7 cellular contexts compared by ENCODE assay signal in genomic region chr12:68676854-68677253, GRCh38. TPM values are rescaled to one million over a fixed set of nuclear protein-coding genes. Genes with fewer than 3 reads are reported as not detected.
A peak's percentile ranks its signal among the peaks of the same experiment; 100 is the strongest.
DNase-seq lines count a peak whose midpoint lies in the region; ATAC-seq, FAIRE-seq and TF ChIP-seq lines count a peak whose summit lies in the region.
"Not testable (repeated sequence)": the region's sequence is repeated elsewhere in the genome, so short reads cannot be mapped to it uniquely, and the experiment has no call there.

No MANE protein-coding gene starts in this region.

- WGBS in A549 (ENCODE audit: missing lambda C conversion rate) = 91% methylated on average over 5 of the region's 5 CpGs
- 72% methylated on average over 5 of the region's 5 CpGs for WGBS in liver

- DNase-seq in A549 (ENCODE audit: low read depth in 1 of 2, low spot score in 1 of 2); SJSA1 (ENCODE audit: low read depth in 1 of 2, low spot score in 2 of 2); central memory CD8-positive, alpha-beta T cell (ENCODE audit: low spot score in 2 of 2); natural killer cell: not testable (repeated sequence)

- H3K27ac Mint-ChIP-seq in activated T-helper 17 cell treated with anti-CD3 and anti-CD28 coated beads, Interleukin-2, amount 50 U/mL, for 72 hours = peak overlapping the region; percentile 60
- H3K27ac Mint-ChIP-seq in central memory CD8-positive, alpha-beta T cell (ENCODE audit: low read depth) = peak overlapping the region; percentile 74
- H3K27ac Mint-ChIP-seq in natural killer cell = peak overlapping the region in 1 of 2 donors; percentile 53

- TF ChIP-seq EP300 in A549 (IDR thresholded peaks at IDR 0.05) = not testable (repeated sequence)

- H3K4me3 ChIP-seq in A549 = 0 out of 3 replicates have a peak overlapping the region, but pooled peaks have one; percentile 28
- H3K4me3 ChIP-seq in HEK293 (ENCODE audit: low read depth, low read length); SJSA1; liver (ENCODE audit: low read depth in 1 of 3, low read length in 3 of 3): not testable (repeated sequence)

- not testable (repeated sequence) for ATAC-seq in A549; activated T-helper 17 cell treated with anti-CD3 and anti-CD28 coated beads, Interleukin-2, amount 50 U/mL, for 72 hours (replicated peaks); central memory CD8-positive, alpha-beta T cell (replicated peaks; ENCODE audit: extremely low read depth, poor library complexity, severe bottlenecking); natural killer cell

- not testable (repeated sequence) for H3K27me3 Mint-ChIP-seq in activated T-helper 17 cell treated with anti-CD3 and anti-CD28 coated beads, Interleukin-2, amount 50 U/mL, for 72 hours; central memory CD8-positive, alpha-beta T cell; natural killer cell (ENCODE audit: low read depth in 2 of 2)

- not testable (repeated sequence) for FAIRE-seq in A549 (lab: Jason Lieb, UNC)

- CTCF ChIA-PET in A549 (lab: Yijun Ruan, JAX) = interaction anchor here (1.1 kb wide), 1 partner anchor 318 kb away, joined by 3 read pairs; no protein-coding TSS in a partner anchor
- CTCF ChIA-PET in HEK293 (lab: Yijun Ruan, JAX) = interaction anchor here (0.7 kb wide), 2 partner anchors 318 to 636 kb away, joined by 3 to 4 read pairs; no protein-coding TSS in a partner anchor

- not testable (repeated sequence) for H3K36me3 ChIP-seq in HEK293 (ENCODE audit: control insufficient read depth in 2 of 2, insufficient read depth in 1 of 2, low read length in 2 of 2); SJSA1; liver (ENCODE audit: control insufficient read depth in 4 of 4, insufficient read depth in 3 of 4, low read depth in 1 of 4, low read length in 3 of 4)

- H3K4me2 ChIP-seq in A549 = peak overlapping the region; percentile 73

- H3K9me3 Mint-ChIP-seq in activated T-helper 17 cell treated with anti-CD3 and anti-CD28 coated beads, Interleukin-2, amount 50 U/mL, for 72 hours; central memory CD8-positive, alpha-beta T cell; natural killer cell: not testable (repeated sequence)

- not testable (repeated sequence) for H3K9ac ChIP-seq in liver (ENCODE audit: low read depth in 1 of 2, low read length in 2 of 2)

- POLR2A ChIA-PET in A549 (lab: Yijun Ruan, JAX) = interaction anchor here (0.6 to 1.0 kb wide), 4 partner anchors 12 to 249 kb away, joined by 3 to 10 read pairs (median 4); no protein-coding TSS in a partner anchor
- POLR2A ChIA-PET in HEK293 (lab: Yijun Ruan, JAX) = interaction anchor here (0.7 to 1.0 kb wide), 2 partner anchors 10 to 17 kb away, joined by 3 to 5 read pairs; partner anchors contain the start of gene NUP107

- peak overlapping the region; percentile 71 for H3K4me3 Mint-ChIP-seq in activated T-helper 17 cell treated with anti-CD3 and anti-CD28 coated beads, Interleukin-2, amount 50 U/mL, for 72 hours
- H3K4me3 Mint-ChIP-seq in central memory CD8-positive, alpha-beta T cell = not testable (repeated sequence)
- peak overlapping the region; percentile 70 for H3K4me3 Mint-ChIP-seq in natural killer cell

- TF ChIP-seq CTCF in A549 (IDR thresholded peaks at IDR 0.05); HEK293 (tag by site-specific recombination; IDR thresholded peaks at IDR 0.05); liver (IDR thresholded peaks at IDR 0.05; ENCODE audit: low read depth, low read length, missing input control); natural killer cell (IDR thresholded peaks at IDR 0.05): not testable (repeated sequence)

- not testable (repeated sequence) for TF ChIP-seq POLR2A in A549 (IDR thresholded peaks at IDR 0.05; ENCODE audit: low read length)

- H3K9me3 ChIP-seq in A549; HEK293 (ENCODE audit: control insufficient read depth, insufficient read depth, low read depth, low read length); SJSA1 (replicated peaks); liver (ENCODE audit: control insufficient read depth in 4 of 4, low read length in 3 of 4): not testable (repeated sequence)

- intact Hi-C loops in natural killer cell (cut with micrococcal nuclease) = loop anchor here (5.0 kb wide), 1 partner anchor 80 kb away; no protein-coding TSS in a partner anchor

- TF ChIP-seq RAD21 in A549 (conservative IDR thresholded peaks at IDR 0.05 in 1 of 2, IDR thresholded peaks at IDR 0.05 in 1 of 2); liver (IDR thresholded peaks at IDR 0.05): not testable (repeated sequence)

- H3K36me3 Mint-ChIP-seq in activated T-helper 17 cell treated with anti-CD3 and anti-CD28 coated beads, Interleukin-2, amount 50 U/mL, for 72 hours (ENCODE audit: low read depth); central memory CD8-positive, alpha-beta T cell (ENCODE audit: insufficient read depth); natural killer cell: not testable (repeated sequence)

- H3K27ac ChIP-seq in A549 = peak overlapping the region; percentile 62 to 84
- peak overlapping the region; percentile 12; the same call in 1 of the 2 replicates for H3K27ac ChIP-seq in HEK293 (ENCODE audit: extremely low read depth, low read depth, low read length)
- H3K27ac ChIP-seq in SJSA1 = peak overlapping the region; percentile 50
- H3K27ac ChIP-seq in liver (ENCODE audit: low read depth in 1 of 2, low read length in 2 of 2) = not testable (repeated sequence)

- H3K4me1 ChIP-seq in A549; HEK293 (ENCODE audit: control insufficient read depth, insufficient read depth, low read length); SJSA1 (replicated peaks); liver (ENCODE audit: control insufficient read depth in 4 of 4, insufficient read depth in 4 of 4, low read length in 3 of 4): not testable (repeated sequence)

- H3K4me1 Mint-ChIP-seq in activated T-helper 17 cell treated with anti-CD3 and anti-CD28 coated beads, Interleukin-2, amount 50 U/mL, for 72 hours = peaks cover 16% of the 10 kb centered on the region
- H3K4me1 Mint-ChIP-seq in central memory CD8-positive, alpha-beta T cell = peaks cover 29% of the 10 kb centered on the region
- H3K4me1 Mint-ChIP-seq in natural killer cell = peaks cover 23 to 24% of the 10 kb centered on the region in 2 donors

- not testable (repeated sequence) for H3K27me3 ChIP-seq in SJSA1 (replicated peaks); liver (ENCODE audit: control insufficient read depth in 4 of 4, insufficient read depth in 4 of 4, low read length in 3 of 4)

TF ChIP-seq in HEK293, 187 proteins besides CTCF, POLR2A, EP300 and RAD21:
- TF ChIP-seq ZNF664 (tag by site-specific recombination; IDR thresholded peaks at IDR 0.05) = peak; percentile 21; the same call in 1 of the 2 replicates

TF ChIP-seq in liver, 16 proteins besides CTCF, POLR2A, EP300 and RAD21:
- peak; percentile 48 to 52 for TF ChIP-seq HNF4A (conservative IDR thresholded peaks at IDR 0.05)
- TF ChIP-seq HNF4G (IDR thresholded peaks at IDR 0.05) = peak; percentile 15
TF ChIP-seq in liver: peak in this region for 2; not testable (repeated sequence) for 14.

RNA-seq across cellular contexts. Expression of gene NUP107, which starts 9.9 kb away (rescaled TPM):
- polyA plus RNA-seq in A549 (2011; rRNA removed) (127 and 194 TPM in 2 replicates), A549 (2017; fragmentation: RNase III; extraction: RNeasy Plus Mini Kit Qiagen cat#74134 plus additional on column Dnase treatment) (78.5 to 86.0 TPM (median 79.3 TPM) in 3 replicates), liver (10 to 100 TPM in 1 of 2 donors, 1 to 10 TPM in 1; 6.3 to 11.7 TPM)
- 42.2 and 46.2 TPM in 2 replicates for polyA plus RNA-seq in A549 (2012; cell fraction: cytosol; rRNA removed)
- 34.5 and 49.3 TPM in 2 replicates for polyA plus RNA-seq in A549 (2012; cell fraction: nucleus; rRNA removed)
- polyA minus RNA-seq in A549 (2011; rRNA and poly(A)+ RNA removed) = 58.6 and 59.1 TPM in 2 replicates
- total RNA-seq in SJSA1 (2014; rRNA removed; shearing (Covaris generic)) = 62.8 and 93.5 TPM in 2 replicates
- total RNA-seq in activated T-helper 17 cell treated with anti-CD3 and anti-CD28 coated beads, Interleukin-2, amount 50 U/mL, for 72 hours = 100 to 1,000 TPM; 106 to 134 TPM
- total RNA-seq in liver (10 to 100 TPM; 20.7 to 38.3 TPM), natural killer cell (10 to 100 TPM; 54.9 to 69.2 (median 62.0) TPM)
